Comparison of ENCODE assay signal across 8 cellular contexts in genomic region chr5:113293068-113293571, GRCh38.
DNase-seq lines count a peak whose midpoint lies in the region; TF ChIP-seq lines count a peak whose summit lies in the region.

No MANE protein-coding gene starts in this region.

- no peak overlapping the region for H2BK12ac ChIP-seq in trophoblast cell (ENCODE audit: low read length)

- POLR2A ChIA-PET in RWPE1 (lab: Yijun Ruan, JAX; ENCODE audit: low non-redundant PET) = no interaction called here

- H3K36me3 ChIP-seq in trophoblast cell (ENCODE audit: control insufficient read depth in 1 of 2, insufficient read depth in 2 of 2, low read length in 2 of 2) = no peaks in the 10 kb centered on the region

- DNase-seq in GM20000 (ENCODE audit: low spot score) (peak; percentile 30), RWPE1 (ENCODE audit: low spot score) (peak; percentile 41), fibroblast of mammary gland (ENCODE audit: low read depth) (no peak), trophoblast cell (no peak), DMS53 treated with DMSO at 0.1 percent for 48 hours (lab: John Stamatoyannopoulos, UW; ENCODE audit: unreplicated experiment) (no peak), NCI-H2081 (lab: John Stamatoyannopoulos, UW) (no peak), DMS114 treated with DMSO at 0.1 percent for 48 hours (lab: John Stamatoyannopoulos, UW; ENCODE audit: unreplicated experiment) (no peak)
- no peak for DNase-seq in activated CD8-positive, alpha-beta memory T cell treated with anti-CD3 and anti-CD28 coated beads, Interleukin-2, amount 50 U/mL, for 48 hours

- peaks cover 2% of the 10 kb centered on the region for H3K79me1 ChIP-seq in trophoblast cell (ENCODE audit: low read length)

- H3K9me3 ChIP-seq in trophoblast cell (ENCODE audit: insufficient read depth, low read depth, low read length) = no peaks in the 10 kb centered on the region

- H3K27ac ChIP-seq in RWPE1 (peak overlapping the region; percentile 96), trophoblast cell (ENCODE audit: low read depth, low read length) (no peak overlapping the region)

- H2BK5ac ChIP-seq in trophoblast cell (ENCODE audit: low read depth, low read length, poor library complexity) = no peak overlapping the region

- CTCF ChIA-PET in RWPE1 (lab: Yijun Ruan, JAX) = interaction anchor here (1.4 to 1.7 kb wide), 2 partner anchors 25 to 88 kb away, joined by 4 to 5 read pairs; no protein-coding TSS in a partner anchor

- peaks cover 7 to 10% of the 10 kb centered on the region in 2 experiments for H3K4me1 ChIP-seq in trophoblast cell (ENCODE audit: control insufficient read depth in 1 of 2, insufficient read depth in 2 of 2, low read length in 2 of 2)

- WGBS in trophoblast cell (ENCODE audit: extremely low coverage, insufficient coverage, insufficient read length) = no CpG with 5 or more reads among the region's 8 CpGs

- no peak overlapping the region for H3K4ac ChIP-seq in trophoblast cell (ENCODE audit: low read depth, low read length)

- no peaks in the 10 kb centered on the region for H3K27me3 ChIP-seq in trophoblast cell (ENCODE audit: insufficient read depth, low read length)

- H2BK120ac ChIP-seq in trophoblast cell (ENCODE audit: insufficient read depth, low read length, poor library complexity) = no peak overlapping the region

- H3K4me3 ChIP-seq in fibroblast of mammary gland (ENCODE audit: control insufficient read depth, low read depth, low read length) (peak overlapping the region; percentile 79), trophoblast cell (ENCODE audit: low read depth, low read length) (no peak overlapping the region)

- peak overlapping the region; percentile 97 for H3K4me2 ChIP-seq in trophoblast cell (ENCODE audit: low read length)

- H3K9ac ChIP-seq in trophoblast cell (ENCODE audit: low read length) = no peak overlapping the region

- no peak for TF ChIP-seq CTCF in GM20000 (IDR thresholded peaks at IDR 0.05; ENCODE audit: extremely low read depth, missing control alignments)
- TF ChIP-seq CTCF in RWPE1 (conservative IDR thresholded peaks at IDR 0.05; ENCODE audit: low read depth) = no peak
- no peak for TF ChIP-seq CTCF in fibroblast of mammary gland (conservative IDR thresholded peaks at IDR 0.05; ENCODE audit: control insufficient read depth, insufficient read depth, low read depth, low read length)

- no peak overlapping the region for H4K91ac ChIP-seq in trophoblast cell (ENCODE audit: low read depth, low read length)

- H4K8ac ChIP-seq in trophoblast cell (ENCODE audit: low read depth, low read length) = no peak overlapping the region

- H3K23ac ChIP-seq in trophoblast cell (ENCODE audit: low read length) = no peak overlapping the region

- H2AK5ac ChIP-seq in trophoblast cell (ENCODE audit: low read length) = no peak overlapping the region

- no peaks in the 10 kb centered on the region for H3K79me2 ChIP-seq in trophoblast cell (ENCODE audit: control insufficient read depth, insufficient read depth, low read length, poor library complexity)

- no peak overlapping the region for H3K18ac ChIP-seq in trophoblast cell (ENCODE audit: low read length)

- H4K12ac ChIP-seq in trophoblast cell (ENCODE audit: low read depth, low read length) = no peak overlapping the region

- H2AFZ ChIP-seq in trophoblast cell (ENCODE audit: insufficient read depth, low read length, poor library complexity) = no peak overlapping the region

- H3K14ac ChIP-seq in trophoblast cell (ENCODE audit: low read length) = no peak overlapping the region

Comparison
In these comparisons a context has a peak if more than half of its experiments do, and no peak if none do; other contexts are left out.
1. DNase-seq: peak in GM20000 (single experiment) and RWPE1 (single experiment); none in fibroblast of mammary gland (single experiment), trophoblast cell (0 of 2), DMS53 treated with DMSO at 0.1 percent for 48 hours (single experiment), NCI-H2081 (0 of 2), DMS114 treated with DMSO at 0.1 percent for 48 hours (single experiment) and activated CD8-positive, alpha-beta memory T cell treated with anti-CD3 and anti-CD28 coated beads, Interleukin-2, amount 50 U/mL, for 48 hours (single experiment).